1 cellular context compared by ENCODE assay signal in genomic region chr6:3227363-3228045, GRCh38.
TF ChIP-seq lines count a peak whose summit lies in the region.

TSS of gene TUBB2B (minus strand) at chr6:3227653. CDS start at chr6:3227543, 110 bp downstream.

TF ChIP-seq in HepG2, 621 proteins besides CTCF, POLR2A, EP300 and RAD21 (continued from another document and continues in another):
- TF ChIP-seq ZBED4 (CRISPR knock-in tag; IDR thresholded peaks at IDR 0.05; ENCODE audit: borderline replicate concordance) (no peak), ZNF703 (CRISPR knock-in tag; IDR thresholded peaks at IDR 0.05; ENCODE audit: borderline replicate concordance) (no peak), KAT2B (IDR thresholded peaks at IDR 0.05; ENCODE audit: borderline replicate concordance, low read depth, low read length) (no peak), HHEX (CRISPR knock-in tag; IDR thresholded peaks at IDR 0.05) (no peak), KAT7 (CRISPR knock-in tag; IDR thresholded peaks at IDR 0.05; ENCODE audit: borderline replicate concordance) (no peak), PREB (CRISPR knock-in tag; IDR thresholded peaks at IDR 0.05) (no peak), CENPT (CRISPR knock-in tag; IDR thresholded peaks at IDR 0.05; ENCODE audit: low read depth) (no peak), ZNF816 (CRISPR knock-in tag; IDR thresholded peaks at IDR 0.05; ENCODE audit: borderline replicate concordance) (no peak), GABPB1 (CRISPR knock-in tag; IDR thresholded peaks at IDR 0.05) (no peak; the same call in 1 of the 2 replicates), NBN (conservative IDR thresholded peaks at IDR 0.05) (no peak), ZMYM2 (CRISPR knock-in tag; IDR thresholded peaks at IDR 0.05) (no peak), MTERF4 (CRISPR knock-in tag; IDR thresholded peaks at IDR 0.05) (no peak; the same call in 1 of the 2 replicates), KDM4B (CRISPR knock-in tag; IDR thresholded peaks at IDR 0.05) (no peak), GLI4 (CRISPR knock-in tag; IDR thresholded peaks at IDR 0.05; ENCODE audit: borderline replicate concordance) (0 out of 2 replicates have a peak, but pooled peaks have one; percentile 35), KMT2A (CRISPR knock-in tag; IDR thresholded peaks at IDR 0.05) (peak; percentile 14; the same call in 1 of the 2 replicates), CERS6 (CRISPR knock-in tag; IDR thresholded peaks at IDR 0.05) (no peak), NFE2L1 (CRISPR knock-in tag; IDR thresholded peaks at IDR 0.05; ENCODE audit: borderline replicate concordance) (no peak), NCOA1 (CRISPR knock-in tag; IDR thresholded peaks at IDR 0.05) (no peak), ZNF784 (CRISPR knock-in tag; IDR thresholded peaks at IDR 0.05; ENCODE audit: borderline replicate concordance) (no peak), ZMAT3 (CRISPR knock-in tag; conservative IDR thresholded peaks at IDR 0.05) (no peak), ARID3A (IDR thresholded peaks at IDR 0.05; ENCODE audit: low read depth, low read length) (no peak), SIN3B (IDR thresholded peaks at IDR 0.05; ENCODE audit: low read length) (no peak), ZNF883 (CRISPR knock-in tag; IDR thresholded peaks at IDR 0.05; ENCODE audit: not compliant biosample characterization) (no peak), FOXK1 (CRISPR knock-in tag; IDR thresholded peaks at IDR 0.05; ENCODE audit: borderline replicate concordance, low read depth) (no peak), ZEB1 (IDR thresholded peaks at IDR 0.05; ENCODE audit: insufficient replicate concordance, low read depth) (no peak), ZNF337 (CRISPR knock-in tag; IDR thresholded peaks at IDR 0.05; ENCODE audit: borderline replicate concordance, low read depth) (no peak), HMGXB4 (CRISPR knock-in tag; IDR thresholded peaks at IDR 0.05; ENCODE audit: borderline replicate concordance in 1 of 2, low read depth in 1 of 2) (0 out of 4 replicates have a peak, but pooled peaks of 1 of the 2 experiments have one; percentile 9), ZNF614 (CRISPR knock-in tag; IDR thresholded peaks at IDR 0.05; ENCODE audit: borderline replicate concordance) (no peak), RFX3 (CRISPR knock-in tag; IDR thresholded peaks at IDR 0.05) (no peak), MEF2D (CRISPR knock-in tag; IDR thresholded peaks at IDR 0.05) (no peak), CEBPG (CRISPR knock-in tag; IDR thresholded peaks at IDR 0.05) (no peak), STAT5B (CRISPR knock-in tag; IDR thresholded peaks at IDR 0.05) (no peak), ZNF687 (CRISPR knock-in tag; IDR thresholded peaks at IDR 0.05) (peak; percentile 58; the same call in 1 of the 2 replicates), CSRNP1 (CRISPR knock-in tag; IDR thresholded peaks at IDR 0.05) (0 out of 2 replicates have a peak, but pooled peaks have one; percentile 29), GFI1 (CRISPR knock-in tag; IDR thresholded peaks at IDR 0.05; ENCODE audit: borderline replicate concordance) (no peak), ZNF704 (CRISPR knock-in tag; IDR thresholded peaks at IDR 0.05; ENCODE audit: borderline replicate concordance) (no peak), MED8 (CRISPR knock-in tag; IDR thresholded peaks at IDR 0.05; ENCODE audit: insufficient replicate concordance) (peak; percentile 16), FLYWCH1 (CRISPR knock-in tag; IDR thresholded peaks at IDR 0.05) (no peak), ZFYVE20 (CRISPR knock-in tag; IDR thresholded peaks at IDR 0.05; ENCODE audit: borderline replicate concordance, low read depth) (no peak), PHF5A (CRISPR knock-in tag; IDR thresholded peaks at IDR 0.05; ENCODE audit: low read depth, unreplicated experiment) (no peak), ZFP91 (CRISPR knock-in tag; IDR thresholded peaks at IDR 0.05; ENCODE audit: borderline replicate concordance) (0 out of 2 replicates have a peak, but pooled peaks have one; percentile 5)
